ENCODE assay signal across 20 cellular contexts in the genomic region with DNA sequence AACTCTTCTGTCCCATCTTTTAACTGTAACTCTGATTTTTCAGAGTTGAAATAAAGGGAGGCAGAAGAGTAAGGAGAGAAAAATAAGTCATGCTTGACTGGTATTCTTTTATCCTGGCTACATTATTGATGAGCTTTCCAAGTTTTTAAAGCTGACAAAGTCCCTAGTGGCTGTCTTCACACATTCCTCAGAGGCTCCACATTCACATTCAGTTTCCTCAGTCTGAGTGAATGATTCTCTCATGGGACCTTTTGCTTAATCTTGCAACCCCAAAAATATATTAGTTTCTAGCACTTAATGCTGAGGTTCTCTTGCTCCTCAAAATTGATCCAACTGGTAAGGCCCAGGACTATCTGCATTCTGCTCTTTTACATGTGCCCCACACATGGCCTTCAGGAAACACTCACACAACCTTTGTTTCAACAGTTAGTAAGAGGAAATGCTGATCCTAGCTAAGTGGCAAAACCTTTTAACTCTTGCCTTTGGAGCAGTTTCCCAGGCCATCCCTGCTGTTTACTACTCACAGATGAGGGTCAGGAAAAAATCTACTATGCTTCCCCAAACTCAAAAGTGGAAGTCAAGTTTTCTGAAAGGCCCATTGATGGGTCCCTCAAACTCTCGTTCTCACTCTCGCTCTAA.
DNase-seq lines count a peak whose midpoint lies in the region; ATAC-seq, FAIRE-seq and TF ChIP-seq lines count a peak whose summit lies in the region.
"Had no signal": no experiment of that assay in that cellular context is flagged by ENCODE, and none has a peak within 500 bp of the region (broad histone marks: within the 10 kb centered on the region; RNA-seq: fewer than 3 reads in every experiment).

No MANE protein-coding gene starts in this region.

- POLR2A ChIA-PET in H1 (lab: Charles Lee; ENCODE audit: partially characterized antibody): interaction anchor here (1.7 kb wide), 1 partner anchor 63 kb away, joined by 6 read pairs; no protein-coding TSS in a partner anchor

- no peak for FAIRE-seq in H1 (lab: Jason Lieb, UNC)
- peak; percentile 41 for FAIRE-seq in keratinocyte (lab: Jason Lieb, UNC)
- FAIRE-seq: A204.1, GM12892 had no signal

- no peak overlapping the region for H2AK5ac ChIP-seq in H1 (ENCODE audit: low read depth, low read length)

- H3K79me1 ChIP-seq in H1 (ENCODE audit: low read depth, low read length): no peaks in the 10 kb centered on the region

- no peak overlapping the region for H2BK20ac ChIP-seq in H1 (ENCODE audit: low read length)

- H4K20me1 ChIP-seq in H1 (replicated peaks in 1 of 2; ENCODE audit: control insufficient read depth in 1 of 2, insufficient read depth in 2 of 2, low read length in 2 of 2) (no peaks in the 10 kb centered on the region), keratinocyte (ENCODE audit: control insufficient read depth, extremely low read depth, insufficient read depth, low read length) (no peaks in the 10 kb centered on the region)

- no peaks in the 10 kb centered on the region for H3K9me1 ChIP-seq in keratinocyte (ENCODE audit: control insufficient read depth, extremely low read depth, insufficient read depth, low read length)

- 100% methylated on average over 2 of the region's 2 CpGs; no CpG with 5 or more reads in 1 of the 2 experiments for WGBS in H1 (ENCODE audit: extremely low coverage in 1 of 2, insufficient coverage in 1 of 2, insufficient read length in 1 of 2, insufficient replicate concordance in 2 of 2, low coverage in 1 of 2, low lambda C conversion rate in 2 of 2, missing lambda C conversion rate in 1 of 2), 2 experiments

- H4K5ac ChIP-seq in H1 (ENCODE audit: insufficient read length, low read depth, low read length): no peak overlapping the region

- no peak for TF ChIP-seq RAD21 in H1 (IDR thresholded peaks at IDR 0.05 in 1 of 2, conservative IDR thresholded peaks at IDR 0.05 in 1 of 2; ENCODE audit: low read depth in 2 of 2, low read length in 2 of 2)

- H3K36me3 ChIP-seq in H1 (ENCODE audit: control insufficient read depth in 2 of 4, insufficient read depth in 4 of 4, low read length in 3 of 4): no peaks in the 10 kb centered on the region
- no peaks in the 10 kb centered on the region for H3K36me3 ChIP-seq in keratinocyte (ENCODE audit: control insufficient read depth in 2 of 2, extremely low read depth in 1 of 2, insufficient read depth in 2 of 2, low read length in 2 of 2)
- H3K36me3 ChIP-seq: HAP-1, SJCRH30 had no signal

- no peak overlapping the region for H2BK5ac ChIP-seq in H1 (ENCODE audit: low read depth, low read length)

- peak overlapping the region; percentile 75 for H2BK120ac ChIP-seq in H1 (replicated peaks; ENCODE audit: low read depth, low read length)

- H2AFZ ChIP-seq in H1 (ENCODE audit: low read length) (0 out of 2 replicates have a peak overlapping the region, but pooled peaks have one; percentile 27), keratinocyte (ENCODE audit: control insufficient read depth, low read length) (no peak overlapping the region)

- no peaks in the 10 kb centered on the region for H3K79me2 ChIP-seq in H1 (ENCODE audit: control insufficient read depth in 1 of 2, insufficient read depth in 2 of 2, low read length in 2 of 2)
- no peaks in the 10 kb centered on the region for H3K79me2 ChIP-seq in keratinocyte (ENCODE audit: control insufficient read depth, insufficient read depth, low read length)

- H2BK12ac ChIP-seq in H1 (ENCODE audit: low read depth, low read length): no peak overlapping the region

- no peak overlapping the region for H3K27ac ChIP-seq in H1 (ENCODE audit: low read depth, low read length)
- no peak overlapping the region for H3K27ac ChIP-seq in keratinocyte (ENCODE audit: control insufficient read depth, insufficient read depth, low read length)
- H3K27ac ChIP-seq: SJCRH30 had no signal

- H3K4me3 ChIP-seq in H1 (ENCODE audit: extremely low read depth in 1 of 4, insufficient read depth in 2 of 4, low read depth in 3 of 4, low read length in 4 of 4): no peak overlapping the region
- H3K4me3 ChIP-seq in keratinocyte (ENCODE audit: control insufficient read depth in 2 of 3, extremely low read depth in 1 of 3, insufficient read depth in 2 of 3, low read depth in 1 of 3, low read length in 3 of 3): no peak overlapping the region
- no peak overlapping the region for H3K4me3 ChIP-seq in skeletal muscle cell (ENCODE audit: low read depth, low read length)
- H3K4me3 ChIP-seq: HAP-1, SJCRH30 had no signal

- no peak overlapping the region for H3K4me2 ChIP-seq in H1 (ENCODE audit: insufficient read depth in 1 of 2, low read depth in 2 of 2, low read length in 2 of 2)
- H3K4me2 ChIP-seq in keratinocyte (ENCODE audit: control insufficient read depth, extremely low read depth, insufficient read depth, low read depth, low read length): no peak overlapping the region

- no peak for ATAC-seq in GM18909 (IDR thresholded peaks at IDR 0.05; ENCODE audit: poor library complexity, unreplicated experiment)
- ATAC-seq: Panc1 had no signal

- no peaks in the 10 kb centered on the region for H3K9me3 ChIP-seq in H1 (ENCODE audit: insufficient read depth in 2 of 2, low read depth in 1 of 2, low read length in 1 of 2)
- no peaks in the 10 kb centered on the region for H3K9me3 ChIP-seq in keratinocyte (ENCODE audit: control insufficient read depth, low read depth, low read length)
- H3K9me3 ChIP-seq: HAP-1, SJCRH30 had no signal

- TF ChIP-seq EP300 in H1 (IDR thresholded peaks at IDR 0.05; ENCODE audit: borderline replicate concordance in 1 of 2, low read depth in 2 of 2, low read length in 2 of 2): no peak

- TF ChIP-seq POLR2A in H1 (IDR thresholded peaks at IDR 0.05; ENCODE audit: control extremely low read depth in 1 of 2, low read depth in 2 of 2, low read length in 2 of 2): no peak

- no peak overlapping the region for H3K23ac ChIP-seq in H1 (ENCODE audit: insufficient read length)

- no peak overlapping the region for H3K9ac ChIP-seq in H1 (replicated peaks in 1 of 4; ENCODE audit: extremely low read depth in 1 of 4, low read depth in 3 of 4, low read length in 3 of 4)
- no peak overlapping the region for H3K9ac ChIP-seq in keratinocyte (ENCODE audit: control insufficient read depth, extremely low read depth, insufficient read depth, low read length)

- dilution Hi-C loops in keratinocyte (cut with MboI; ENCODE audit: extremely low pct_ligation_motif_present, low sequenced_read_pairs): no loop called here

- no peak overlapping the region for H3K18ac ChIP-seq in H1 (ENCODE audit: extremely low read depth, low read length)

- H3K14ac ChIP-seq in H1 (ENCODE audit: insufficient read length): no peak overlapping the region

- CTCF ChIA-PET in H1 (lab: Charles Lee; ENCODE audit: partially characterized antibody): interaction anchor here (1.0 to 2.2 kb wide), 4 partner anchors 11 to 100 kb away, joined by 3 to 10 read pairs (median 4); a partner anchor contains a TSS

- no peak for TF ChIP-seq CTCF in H1 (IDR thresholded peaks at IDR 0.05; ENCODE audit: control extremely low read depth in 1 of 3, insufficient read depth in 1 of 3, low read depth in 1 of 3, low read length in 3 of 3)
- TF ChIP-seq CTCF in keratinocyte (optimal IDR thresholded peaks at IDR 0.05 in 1 of 3, IDR thresholded peaks at IDR 0.05 in 1 of 3, conservative IDR thresholded peaks at IDR 0.05 in 1 of 3; ENCODE audit: extremely low read depth in 1 of 3, insufficient read depth in 2 of 3, low read length in 3 of 3): no peak

- no peak overlapping the region for H4K8ac ChIP-seq in H1 (ENCODE audit: extremely low read depth, insufficient read depth, low read length)

- no peak overlapping the region for H3K4ac ChIP-seq in H1 (replicated peaks; ENCODE audit: insufficient read length, low read depth, low read length)

- H3K23me2 ChIP-seq in H1 (ENCODE audit: low read depth, low read length): no peaks in the 10 kb centered on the region

- H3K27me3 ChIP-seq in H1 (replicated peaks in 1 of 4; ENCODE audit: control insufficient read depth in 3 of 4, extremely low read depth in 1 of 4, insufficient read depth in 3 of 4, low read length in 3 of 4) (no peaks in the 10 kb centered on the region), keratinocyte (ENCODE audit: control insufficient read depth, extremely low read depth, insufficient read depth, low read length) (no peaks in the 10 kb centered on the region)
- H3K27me3 ChIP-seq: SJCRH30 had no signal

- no peak overlapping the region for H2BK15ac ChIP-seq in H1 (ENCODE audit: low read length)

- no peaks in the 10 kb centered on the region for H3K4me1 ChIP-seq in H1 (replicated peaks in 1 of 4; ENCODE audit: control insufficient read depth in 3 of 4, insufficient read depth in 4 of 4, low read length in 3 of 4)
- peaks cover 3% of the 10 kb centered on the region for H3K4me1 ChIP-seq in keratinocyte (ENCODE audit: control insufficient read depth, extremely low read depth, insufficient read depth, low read length)
- H3K4me1 ChIP-seq: SJCRH30 had no signal

- DNase-seq in GM04503 (ENCODE audit: low read depth): peak; percentile 1
- no peak for DNase-seq in H1 (ENCODE audit: low read depth in 1 of 2, low spot score in 2 of 2)
- no peak for DNase-seq in keratinocyte (ENCODE audit: low read depth, low spot score)
- peak; percentile 19 for DNase-seq in skeletal muscle cell (ENCODE audit: low read depth)
- DNase-seq in hepatic stellate cell (ENCODE audit: low spot score): no peak
- DNase-seq in occipital lobe (lab: John Stamatoyannopoulos, UW): no peak
- DNase-seq: Calu3; CD4-positive, alpha-beta memory T cell; EL; Karpas-422; NCI-H1436; NCI-H1930; NCI-H2171 treated with DMSO at 0.1 percent for 48 hours; NCI-H446 treated with DMSO at 0.1 percent for 48 hours; SJCRH30 had no signal

- no peak overlapping the region for H4K91ac ChIP-seq in H1 (replicated peaks; ENCODE audit: insufficient read length, low read length)

- H3K56ac ChIP-seq in H1 (replicated peaks; ENCODE audit: insufficient read length, low read depth, low read length): no peak overlapping the region

TF ChIP-seq in H1, 55 proteins besides CTCF, POLR2A, EP300 and RAD21 (continues in another document):
- TF ChIP-seq TAF7 (optimal IDR thresholded peaks at IDR 0.05; ENCODE audit: borderline replicate concordance, low read depth, low read length) (no peak), JUN (IDR thresholded peaks at IDR 0.05; ENCODE audit: low read depth, low read length) (no peak), TCF12 (IDR thresholded peaks at IDR 0.05; ENCODE audit: low read depth, low read length) (no peak), CHD1 (IDR thresholded peaks at IDR 0.05; ENCODE audit: low read depth, low read length) (no peak), YY1 (IDR thresholded peaks at IDR 0.05; ENCODE audit: low read depth, low read length) (no peak), NRF1 (IDR thresholded peaks at IDR 0.05; ENCODE audit: low read depth, low read length) (no peak), KDM5A (IDR thresholded peaks at IDR 0.05; ENCODE audit: low read length) (no peak), BRCA1 (IDR thresholded peaks at IDR 0.05; ENCODE audit: low read depth, low read length) (no peak), HDAC2 (IDR thresholded peaks at IDR 0.05; ENCODE audit: borderline replicate concordance in 1 of 2, low read depth in 2 of 2, low read length in 2 of 2) (no peak), BACH1 (IDR thresholded peaks at IDR 0.05; ENCODE audit: low read length) (no peak), CBX8 (IDR thresholded peaks at IDR 0.05; ENCODE audit: borderline replicate concordance, low read depth, low read length) (no peak), TAF1 (IDR thresholded peaks at IDR 0.05; ENCODE audit: low read depth, low read length) (no peak)

Comparison
In these comparisons a context has a peak if more than half of its experiments do, and no peak if none do; other contexts are left out.
1. DNase-seq: peak in GM04503 (single experiment) and skeletal muscle cell (single experiment); none in H1 (0 of 2), keratinocyte (single experiment), hepatic stellate cell (single experiment) and occipital lobe (single experiment).